1 cellular context compared by ENCODE assay signal in genomic region chr5:141875795-141876627, GRCh38.
TF ChIP-seq lines count a peak whose summit lies in the region.

No MANE protein-coding gene starts in this region.

TF ChIP-seq in K562, 482 proteins besides CTCF, POLR2A, EP300 and RAD21 (continued from another document and continues in another):
- 0 out of 2 replicates have a peak, but pooled peaks have one; percentile 33 for TF ChIP-seq CBX1 (IDR thresholded peaks at IDR 0.05; ENCODE audit: low read depth)
- no peak for TF ChIP-seq ZFPM2 (CRISPR knock-in tag; IDR thresholded peaks at IDR 0.05)
- TF ChIP-seq RCOR1 (IDR thresholded peaks at IDR 0.05; ENCODE audit: borderline replicate concordance in 1 of 2, low read depth in 2 of 2, low read length in 2 of 2) = 0 out of 4 replicates have a peak, but pooled peaks of 1 of the 2 experiments have one; percentile 19
- TF ChIP-seq POLR2B (IDR thresholded peaks at IDR 0.05; ENCODE audit: low read depth, partially characterized antibody) = no peak
- TF ChIP-seq MLX (CRISPR knock-in tag; conservative IDR thresholded peaks at IDR 0.05) = no peak
- peak; percentile 20; the same call in 1 of the 2 replicates for TF ChIP-seq SIN3B (IDR thresholded peaks at IDR 0.05; ENCODE audit: low read depth)
- TF ChIP-seq ETV5 (CRISPR knock-in tag; IDR thresholded peaks at IDR 0.05; ENCODE audit: low read depth) = no peak
- no peak for TF ChIP-seq SIX5 (IDR thresholded peaks at IDR 0.05; ENCODE audit: borderline replicate concordance in 1 of 2, insufficient read depth in 1 of 2, low read depth in 1 of 2, low read length in 2 of 2)
- TF ChIP-seq EGR1 (conservative IDR thresholded peaks at IDR 0.05) = peak; percentile 62
- TF ChIP-seq GATAD2A (IDR thresholded peaks at IDR 0.05) = peak; percentile 66; the same call in 1 of the 2 replicates
- TF ChIP-seq SFPQ (IDR thresholded peaks at IDR 0.05; ENCODE audit: low read depth, low read length) = no peak
- TF ChIP-seq SMAD4 (CRISPR knock-in tag; conservative IDR thresholded peaks at IDR 0.05) = peak; percentile 90
- TF ChIP-seq SREBF1 (IDR thresholded peaks at IDR 0.05; ENCODE audit: borderline replicate concordance, low read depth, low read length) = no peak
- no peak for TF ChIP-seq NR2C1 (IDR thresholded peaks at IDR 0.05)
- no peak for TF ChIP-seq NR2C1 (tag; IDR thresholded peaks at IDR 0.05)
- TF ChIP-seq ZNF695 (CRISPR knock-in tag; IDR thresholded peaks at IDR 0.05) = no peak
- no peak for TF ChIP-seq MTA1 (IDR thresholded peaks at IDR 0.05; ENCODE audit: borderline replicate concordance)
- peak; percentile 39; the same call in 1 of the 2 replicates for TF ChIP-seq SUPT5H (IDR thresholded peaks at IDR 0.05)
- TF ChIP-seq ZNF140 (CRISPR knock-in tag; IDR thresholded peaks at IDR 0.05) = no peak
- no peak for TF ChIP-seq ZNF445 (CRISPR knock-in tag; IDR thresholded peaks at IDR 0.05; ENCODE audit: low read depth)
- TF ChIP-seq CREB1 (IDR thresholded peaks at IDR 0.05) = 0 out of 2 replicates have a peak, but pooled peaks have one; percentile 32
- no peak for TF ChIP-seq CREB1 (CRISPR knock-in tag; IDR thresholded peaks at IDR 0.05)
- no peak for TF ChIP-seq CHD4 (IDR thresholded peaks at IDR 0.05; ENCODE audit: insufficient read depth, insufficient replicate concordance, low read depth, low read length, poor library complexity, severe bottlenecking)
- 0 out of 4 replicates have a peak, but pooled peaks of 1 of the 2 experiments have one; percentile 37 for TF ChIP-seq KDM4B (IDR thresholded peaks at IDR 0.05; ENCODE audit: borderline replicate concordance in 2 of 2, low read depth in 1 of 2)
- TF ChIP-seq TEAD4 (IDR thresholded peaks at IDR 0.05; ENCODE audit: low read length) = no peak
- TF ChIP-seq TEAD4 (CRISPR knock-in tag; IDR thresholded peaks at IDR 0.05; ENCODE audit: borderline replicate concordance) = no peak
- peak; percentile 84 for TF ChIP-seq CBFA2T3 (IDR thresholded peaks at IDR 0.05)
- no peak for TF ChIP-seq ZNF212 (CRISPR knock-in tag; IDR thresholded peaks at IDR 0.05)
- no peak for TF ChIP-seq CBX5 (IDR thresholded peaks at IDR 0.05; ENCODE audit: borderline replicate concordance, low read depth)
- no peak for TF ChIP-seq MEIS2 (IDR thresholded peaks at IDR 0.05; ENCODE audit: partially characterized antibody)
- peak; percentile 44 to 50; a peak in 3 of 4 replicates for TF ChIP-seq NRF1 (conservative IDR thresholded peaks at IDR 0.05 in 1 of 2, IDR thresholded peaks at IDR 0.05 in 1 of 2)
- no peak for TF ChIP-seq ZNF134 (CRISPR knock-in tag; conservative IDR thresholded peaks at IDR 0.05)
- TF ChIP-seq E2F1 (CRISPR knock-in tag; IDR thresholded peaks at IDR 0.05) = no peak
- TF ChIP-seq MXD1 (CRISPR knock-in tag; IDR thresholded peaks at IDR 0.05; ENCODE audit: borderline replicate concordance, poor library complexity, severe bottlenecking) = no peak
- TF ChIP-seq ESRRB (CRISPR knock-in tag; IDR thresholded peaks at IDR 0.05; ENCODE audit: borderline replicate concordance) = no peak
- TF ChIP-seq ELF1 (tag; IDR thresholded peaks at IDR 0.05) = no peak
- TF ChIP-seq MCM5 (IDR thresholded peaks at IDR 0.05; ENCODE audit: low read depth) = no peak
- TF ChIP-seq ZNF766 (CRISPR knock-in tag; conservative IDR thresholded peaks at IDR 0.05) = no peak
- TF ChIP-seq TCF15 (CRISPR knock-in tag; IDR thresholded peaks at IDR 0.05) = no peak
- TF ChIP-seq CXXC5 (CRISPR knock-in tag; IDR thresholded peaks at IDR 0.05) = peak; percentile 90
- TF ChIP-seq MBD2 (IDR thresholded peaks at IDR 0.05; ENCODE audit: borderline replicate concordance, low read depth) = peak; percentile 19; the same call in 1 of the 2 replicates
- peak; percentile 53; the same call in 1 of the 2 replicates for TF ChIP-seq CBFA2T2 (conservative IDR thresholded peaks at IDR 0.05)
- no peak for TF ChIP-seq ZNF175 (CRISPR knock-in tag; IDR thresholded peaks at IDR 0.05; ENCODE audit: low read depth)
- no peak for TF ChIP-seq ID3 (CRISPR knock-in tag; IDR thresholded peaks at IDR 0.05)
- TF ChIP-seq ID3 (tag; IDR thresholded peaks at IDR 0.05) = no peak
- no peak for TF ChIP-seq ZNF274 (IDR thresholded peaks at IDR 0.05; ENCODE audit: borderline replicate concordance, low read depth, low read length)
- no peak for TF ChIP-seq ETS2 (tag; IDR thresholded peaks at IDR 0.05; ENCODE audit: borderline replicate concordance, poor library complexity, severe bottlenecking)
- no peak for TF ChIP-seq GTF2B (IDR thresholded peaks at IDR 0.05; ENCODE audit: extremely low read depth, insufficient read length)
- no peak for TF ChIP-seq NR2C2 (CRISPR knock-in tag; IDR thresholded peaks at IDR 0.05)
- no peak for TF ChIP-seq NR2C2 (tag; IDR thresholded peaks at IDR 0.05)
- TF ChIP-seq TAF1 (IDR thresholded peaks at IDR 0.05; ENCODE audit: control insufficient read depth, extremely low read depth, insufficient read depth, low read length, severe bottlenecking) = peak; percentile 30
- TF ChIP-seq WHSC1 (IDR thresholded peaks at IDR 0.05; ENCODE audit: low read length) = no peak
- TF ChIP-seq ZNF143 (CRISPR knock-in tag; IDR thresholded peaks at IDR 0.05) = no peak
- peak; percentile 75 for TF ChIP-seq ZBTB7A (IDR thresholded peaks at IDR 0.05; ENCODE audit: borderline replicate concordance, control insufficient read depth, low read depth, low read length)
- no peak for TF ChIP-seq ATF1 (CRISPR knock-in tag; IDR thresholded peaks at IDR 0.05)
- peak; percentile 27; the same call in 1 of the 2 replicates for TF ChIP-seq ATF1 (tag; IDR thresholded peaks at IDR 0.05)
- no peak for TF ChIP-seq XRCC4 (IDR thresholded peaks at IDR 0.05; ENCODE audit: extremely low read depth, insufficient read depth, insufficient read length)
- peak; percentile 72 for TF ChIP-seq RBFOX2 (IDR thresholded peaks at IDR 0.05; ENCODE audit: low read depth, low read length)
- no peak for TF ChIP-seq POLR3A (IDR thresholded peaks at IDR 0.05; ENCODE audit: borderline replicate concordance, extremely low read depth, insufficient read depth, insufficient read length)
- TF ChIP-seq E2F8 (IDR thresholded peaks at IDR 0.05; ENCODE audit: low read depth, partially characterized antibody) = no peak
- TF ChIP-seq PHF20 (IDR thresholded peaks at IDR 0.05; ENCODE audit: partially characterized antibody) = peak; percentile 68
- TF ChIP-seq NCOA1 (IDR thresholded peaks at IDR 0.05; ENCODE audit: low read depth) = no peak; the same call in 1 of the 2 replicates
- TF ChIP-seq ZNF347 (CRISPR knock-in tag; IDR thresholded peaks at IDR 0.05; ENCODE audit: low read depth) = no peak
- TF ChIP-seq ZNF354B (CRISPR knock-in tag; IDR thresholded peaks at IDR 0.05) = no peak
- no peak for TF ChIP-seq RBM14 (IDR thresholded peaks at IDR 0.05; ENCODE audit: borderline replicate concordance, insufficient read depth, low read depth, low read length)
- TF ChIP-seq EP400 (IDR thresholded peaks at IDR 0.05) = peak; percentile 41; the same call in 1 of the 2 replicates
- TF ChIP-seq FUS (optimal IDR thresholded peaks at IDR 0.05; ENCODE audit: low read depth, low read length) = no peak
- no peak for TF ChIP-seq ZBTB8A (IDR thresholded peaks at IDR 0.05; ENCODE audit: partially characterized antibody)
- TF ChIP-seq HNRNPUL1 (IDR thresholded peaks at IDR 0.05; ENCODE audit: low read length) = no peak
- no peak for TF ChIP-seq ZNF699 (CRISPR knock-in tag; IDR thresholded peaks at IDR 0.05; ENCODE audit: insufficient replicate concordance)
- no peak for TF ChIP-seq MAFF (IDR thresholded peaks at IDR 0.05; ENCODE audit: low read length)
- TF ChIP-seq ETS1 (conservative IDR thresholded peaks at IDR 0.05; ENCODE audit: control insufficient read depth, low read depth, low read length) = 0 out of 2 replicates have a peak, but pooled peaks have one; percentile 34
- peak; percentile 80 for TF ChIP-seq NCOR1 (IDR thresholded peaks at IDR 0.05)
- TF ChIP-seq ZNF3 (CRISPR knock-in tag; IDR thresholded peaks at IDR 0.05) = no peak
- TF ChIP-seq BRF1 (IDR thresholded peaks at IDR 0.05; ENCODE audit: borderline replicate concordance, extremely low read depth, insufficient read length) = no peak
